24 cellular contexts compared by ENCODE assay signal in the genomic region with DNA sequence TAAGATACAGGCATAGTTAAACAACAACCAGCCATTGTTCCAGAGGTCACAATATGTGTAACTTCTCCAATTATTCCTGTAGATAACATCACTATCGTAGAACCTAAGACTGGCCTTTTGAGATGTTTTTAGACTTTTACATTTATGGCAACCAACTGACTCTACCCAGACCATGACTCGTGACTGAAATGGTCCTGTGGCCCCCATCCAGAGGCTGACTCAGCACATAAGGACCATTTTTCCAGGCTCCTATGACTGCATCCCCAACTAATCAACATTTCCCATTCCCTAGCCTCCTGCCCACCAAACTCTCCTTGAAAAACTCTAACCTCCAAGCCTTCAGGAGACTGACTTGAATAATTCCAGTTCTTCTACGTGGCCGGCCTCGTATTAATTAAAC.
"Had no signal": no experiment of that assay in that cellular context is flagged by ENCODE, and none has a peak within 500 bp of the region (broad histone marks: within the 10 kb centered on the region; RNA-seq: fewer than 3 reads in every experiment).

No MANE protein-coding gene starts in this region.

- H3K4me3 ChIP-seq: adrenal gland, gastroesophageal sphincter, smooth muscle cell, stomach, vagina had no signal

- DNase-seq: activated CD4-positive, alpha-beta T cell treated with anti-CD3 and anti-CD28 coated beads for 1 hour; activated CD4-positive, alpha-beta T cell treated with anti-CD3 and anti-CD28 coated beads, Interleukin-2, amount 50 U/mL, for 1 hour; activated CD8-positive, alpha-beta T cell treated with anti-CD3 and anti-CD28 coated beads, Interleukin-2, amount 10 ng/mL, durations not matched to agents 7 days and 5 days; adrenal gland; central memory CD4-positive, alpha-beta T cell; dermis blood vessel endothelial cell; effector CD8-positive, alpha-beta T cell; erythroblast; head of caudate nucleus; midbrain; nephron progenitor cell; nucleus accumbens; stimulated activated CD4-positive, alpha-beta T cell treated with anti-CD3 and anti-CD28 coated beads, Interleukin-15, amount 100 ng/mL, for 24 hours; stomach; T-helper 17 cell; trophoblast cell; WERI-Rb-1 had no signal

- H3K9me3 ChIP-seq: adrenal gland, gastroesophageal sphincter, stomach, vagina had no signal

- H3K4me2 ChIP-seq: smooth muscle cell had no signal

- H3K4me1 ChIP-seq: adrenal gland, gastroesophageal sphincter had no signal

- H3K36me3 ChIP-seq: adrenal gland, gastroesophageal sphincter, stomach, vagina, WERI-Rb-1 had no signal

- FAIRE-seq: astrocyte, islet of Langerhans had no signal

- ATAC-seq: activated CD8-positive, alpha-beta T cell treated with anti-CD3 and anti-CD28 coated beads, Interleukin-2, amount 10 ng/mL, durations not matched to agents 7 days and 5 days; gastroesophageal sphincter; sciatic nerve; stimulated activated memory B cell treated with anti-CD40 and anti-IgM and Interleukin-4, amounts not matched to agents 10 μg/mL and 1 μg/mL and 100 μg/mL, for 72 hours; T-helper 17 cell had no signal

- H3K27ac ChIP-seq: adrenal gland, stomach, vagina, WERI-Rb-1 had no signal

- H3K27me3 ChIP-seq: adrenal gland, gastroesophageal sphincter, stomach, vagina had no signal
